ENCODE assay signal across 1 cellular context in the genomic region with DNA sequence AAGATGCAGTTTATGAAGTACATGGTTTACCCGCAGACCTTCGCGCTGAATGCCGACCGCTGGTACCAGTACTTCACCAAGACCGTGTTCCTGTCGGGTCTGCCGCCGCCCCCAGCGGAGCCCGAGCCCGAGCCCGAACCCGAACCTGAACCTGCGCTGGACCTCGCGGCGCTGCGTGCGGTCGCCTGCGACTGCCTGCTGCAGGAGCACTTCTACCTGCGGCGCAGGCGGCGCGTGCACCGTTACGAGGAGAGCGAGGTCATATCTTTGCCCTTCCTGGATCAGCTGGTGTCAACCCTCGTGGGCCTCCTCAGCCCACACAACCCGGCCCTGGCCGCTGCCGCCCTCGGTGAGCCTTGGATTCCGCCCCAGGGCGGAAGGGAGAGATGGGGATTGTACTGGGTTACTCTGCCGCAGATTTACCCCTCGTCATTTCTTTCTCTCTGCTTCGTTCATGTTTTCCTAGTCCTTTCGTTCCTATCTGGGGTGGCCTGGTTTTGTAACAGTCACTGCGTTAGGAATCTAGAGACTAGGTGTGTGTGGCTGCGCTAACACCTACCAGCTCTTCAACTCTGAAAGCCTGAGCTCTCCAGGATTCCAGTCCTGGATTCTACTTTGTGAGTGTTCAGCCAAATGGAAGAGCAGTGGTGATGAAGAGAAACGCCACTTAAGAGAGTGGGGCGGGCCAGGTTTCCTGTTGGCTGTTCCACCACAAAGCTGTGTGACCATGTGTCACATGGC.
TF ChIP-seq lines count a peak whose summit lies in the region.

No MANE protein-coding gene starts in this region.

TF ChIP-seq in HepG2, 621 proteins besides CTCF, POLR2A, EP300 and RAD21 (continued from another document):
- 0 out of 2 replicates have a peak, but pooled peaks have one; percentile 8 for TF ChIP-seq SP4 (CRISPR knock-in tag; IDR thresholded peaks at IDR 0.05)
- 0 out of 2 replicates have a peak, but pooled peaks have one; percentile 6 for TF ChIP-seq ZNF33B (CRISPR knock-in tag; IDR thresholded peaks at IDR 0.05)
- TF ChIP-seq ZBTB38 (CRISPR knock-in tag; IDR thresholded peaks at IDR 0.05), result 0 out of 2 replicates have a peak, but pooled peaks have one; percentile 6
- no peak for TF ChIP-seq ZBTB49 (CRISPR knock-in tag; IDR thresholded peaks at IDR 0.05; ENCODE audit: borderline replicate concordance)
- peak; percentile 62; the same call in 1 of the 2 replicates for TF ChIP-seq ZNF101 (CRISPR knock-in tag; IDR thresholded peaks at IDR 0.05; ENCODE audit: borderline replicate concordance, low read depth)
- no peak for TF ChIP-seq ZNF766 (CRISPR knock-in tag; IDR thresholded peaks at IDR 0.05; ENCODE audit: borderline replicate concordance)
- TF ChIP-seq ZFP90 (CRISPR knock-in tag; IDR thresholded peaks at IDR 0.05; ENCODE audit: borderline replicate concordance), result 0 out of 2 replicates have a peak, but pooled peaks have one; percentile 3
- TF ChIP-seq ZNF30 (CRISPR knock-in tag; IDR thresholded peaks at IDR 0.05), result 0 out of 2 replicates have a peak, but pooled peaks have one; percentile 41
- TF ChIP-seq UBTF (CRISPR knock-in tag; IDR thresholded peaks at IDR 0.05), result peak; percentile 91; the same call in 1 of the 2 replicates
- TF ChIP-seq YEATS4 (CRISPR knock-in tag; IDR thresholded peaks at IDR 0.05; ENCODE audit: borderline replicate concordance), result peak; percentile 71
- peak; percentile 83; the same call in 1 of the 2 replicates for TF ChIP-seq KMT2A (CRISPR knock-in tag; IDR thresholded peaks at IDR 0.05)
- TF ChIP-seq REPIN1 (CRISPR knock-in tag; IDR thresholded peaks at IDR 0.05; ENCODE audit: borderline replicate concordance, low read depth), result 0 out of 2 replicates have a peak, but pooled peaks have one; percentile 13
- 0 out of 2 replicates have a peak, but pooled peaks have one; percentile 25 for TF ChIP-seq MXD1 (CRISPR knock-in tag; IDR thresholded peaks at IDR 0.05)
- TF ChIP-seq NFIC (IDR thresholded peaks at IDR 0.05; ENCODE audit: low read length), result no peak
- TF ChIP-seq ZBTB3 (CRISPR knock-in tag; IDR thresholded peaks at IDR 0.05; ENCODE audit: borderline replicate concordance, low read depth), result no peak
- peak; percentile 3; the same call in 1 of the 2 replicates for TF ChIP-seq ZNF446 (CRISPR knock-in tag; IDR thresholded peaks at IDR 0.05)
- 0 out of 2 replicates have a peak, but pooled peaks have one; percentile 48 for TF ChIP-seq ZNF510 (CRISPR knock-in tag; IDR thresholded peaks at IDR 0.05; ENCODE audit: low read depth)
- TF ChIP-seq GTF3A (CRISPR knock-in tag; conservative IDR thresholded peaks at IDR 0.05), result 0 out of 2 replicates have a peak, but pooled peaks have one; percentile 40
- peak; percentile 58; the same call in 1 of the 2 replicates for TF ChIP-seq POLR2G (IDR thresholded peaks at IDR 0.05; ENCODE audit: low read depth, low read length)
- TF ChIP-seq ZSCAN30 (CRISPR knock-in tag; IDR thresholded peaks at IDR 0.05), result 0 out of 2 replicates have a peak, but pooled peaks have one; percentile 57
- peak; percentile 79 for TF ChIP-seq AGO2 (optimal IDR thresholded peaks at IDR 0.05; ENCODE audit: low read depth, low read length)
- 0 out of 2 replicates have a peak, but pooled peaks have one; percentile 15 for TF ChIP-seq HOXA5 (CRISPR knock-in tag; IDR thresholded peaks at IDR 0.05)
- no peak for TF ChIP-seq RXRB (CRISPR knock-in tag; IDR thresholded peaks at IDR 0.05; ENCODE audit: borderline replicate concordance)
- TF ChIP-seq JUNB (CRISPR knock-in tag; IDR thresholded peaks at IDR 0.05; ENCODE audit: borderline replicate concordance), result no peak
- 0 out of 2 replicates have a peak, but pooled peaks have one; percentile 12 for TF ChIP-seq RNF2 (conservative IDR thresholded peaks at IDR 0.05; ENCODE audit: low read depth)
- no peak for TF ChIP-seq NONO (IDR thresholded peaks at IDR 0.05)
- TF ChIP-seq NONO (CRISPR knock-in tag; conservative IDR thresholded peaks at IDR 0.05), result no peak
- TF ChIP-seq, protein P1, sequence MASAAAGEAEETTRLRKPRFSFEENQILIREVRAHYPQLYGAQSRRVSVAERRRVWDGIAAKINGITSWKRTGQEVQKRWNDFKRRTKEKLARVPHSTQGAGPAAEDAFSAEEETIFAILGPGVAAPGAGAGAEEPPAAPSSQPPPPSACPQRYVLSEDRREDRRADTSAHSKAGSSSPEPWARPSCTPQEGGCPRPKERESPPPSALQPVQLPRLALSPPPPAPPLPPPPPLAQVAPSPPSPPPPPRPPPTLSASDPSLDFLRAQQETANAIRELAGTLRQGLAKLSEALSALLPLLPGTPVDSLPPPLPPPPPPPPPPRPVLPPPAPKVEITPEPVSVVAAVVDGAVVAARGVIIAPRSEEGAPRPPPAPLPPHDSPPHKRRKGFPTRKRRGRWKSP (CRISPR knock-in tag; IDR thresholded peaks at IDR 0.05), result 0 out of 2 replicates have a peak, but pooled peaks have one; percentile 7
- TF ChIP-seq PAXIP1 (CRISPR knock-in tag; conservative IDR thresholded peaks at IDR 0.05), result peak; percentile 38
- 0 out of 2 replicates have a peak, but pooled peaks have one; percentile 45 for TF ChIP-seq ZNF383 (CRISPR knock-in tag; IDR thresholded peaks at IDR 0.05; ENCODE audit: borderline replicate concordance)
- peak; percentile 57; the same call in 1 of the 2 replicates for TF ChIP-seq SALL2 (CRISPR knock-in tag; IDR thresholded peaks at IDR 0.05)
- TF ChIP-seq SIN3A (IDR thresholded peaks at IDR 0.05; ENCODE audit: borderline replicate concordance, low read depth, low read length), result peak; percentile 10; the same call in 1 of the 2 replicates
TF ChIP-seq in HepG2: peak in this region for 119.
